Comparison of ENCODE assay signal across 8 cellular contexts in genomic region chr11:86068951-86069407, GRCh38. TPM values are rescaled to one million over a fixed set of nuclear protein-coding genes. Genes with fewer than 3 reads are reported as not detected.
DNase-seq lines count a peak whose midpoint lies in the region; ATAC-seq lines count a peak whose summit lies in the region.

A gene with protein sequence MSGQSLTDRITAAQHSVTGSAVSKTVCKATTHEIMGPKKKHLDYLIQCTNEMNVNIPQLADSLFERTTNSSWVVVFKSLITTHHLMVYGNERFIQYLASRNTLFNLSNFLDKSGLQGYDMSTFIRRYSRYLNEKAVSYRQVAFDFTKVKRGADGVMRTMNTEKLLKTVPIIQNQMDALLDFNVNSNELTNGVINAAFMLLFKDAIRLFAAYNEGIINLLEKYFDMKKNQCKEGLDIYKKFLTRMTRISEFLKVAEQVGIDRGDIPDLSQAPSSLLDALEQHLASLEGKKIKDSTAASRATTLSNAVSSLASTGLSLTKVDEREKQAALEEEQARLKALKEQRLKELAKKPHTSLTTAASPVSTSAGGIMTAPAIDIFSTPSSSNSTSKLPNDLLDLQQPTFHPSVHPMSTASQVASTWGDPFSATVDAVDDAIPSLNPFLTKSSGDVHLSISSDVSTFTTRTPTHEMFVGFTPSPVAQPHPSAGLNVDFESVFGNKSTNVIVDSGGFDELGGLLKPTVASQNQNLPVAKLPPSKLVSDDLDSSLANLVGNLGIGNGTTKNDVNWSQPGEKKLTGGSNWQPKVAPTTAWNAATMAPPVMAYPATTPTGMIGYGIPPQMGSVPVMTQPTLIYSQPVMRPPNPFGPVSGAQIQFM (minus strand): TSS chr11:86069084. CDS start chr11:86068780, 304 bp downstream.

- peak within 1 kb of the TSS; percentile 90 to 99 (median 98) for H3K9ac ChIP-seq in BLaER1 treated with 17β-estradiol and CSF1 and Interleukin-3, amounts not matched to agents 10 nM and 100 nM

- ATAC-seq in GM19351 (IDR thresholded peaks at IDR 0.05; ENCODE audit: unreplicated experiment) = peak; percentile 79
- ATAC-seq in HG03521 (IDR thresholded peaks at IDR 0.05; ENCODE audit: unreplicated experiment) = peak; percentile 84
- peak; percentile 94 for ATAC-seq in left lobe of liver

- peaks cover 28 to 37% (median 32%) of the 10 kb centered on the region in 10 experiments for H3K4me1 ChIP-seq in BLaER1 treated with 17β-estradiol and CSF1 and Interleukin-3, amounts not matched to agents 10 nM and 100 nM

- peak within 1 kb of the TSS; percentile 88 to 100 (median 93) for H3K27ac ChIP-seq in BLaER1 treated with 17β-estradiol and CSF1 and Interleukin-3, amounts not matched to agents 10 nM and 100 nM

- H3K9me3 ChIP-seq in BLaER1 treated with 17β-estradiol and CSF1 and Interleukin-3, amounts not matched to agents 10 nM and 100 nM (replicated peaks in 1 of 11) = no peaks in the 10 kb centered on the region

- H3K27me3 ChIP-seq in BLaER1 treated with 17β-estradiol and CSF1 and Interleukin-3, amounts not matched to agents 10 nM and 100 nM = no peaks in the 10 kb centered on the region

- peaks cover 24 to 46% (median 45%) of the 10 kb centered on the region in 11 experiments for H4K20me1 ChIP-seq in BLaER1 treated with 17β-estradiol and CSF1 and Interleukin-3, amounts not matched to agents 10 nM and 100 nM

- H3K4me2 ChIP-seq in BLaER1 treated with 17β-estradiol and CSF1 and Interleukin-3, amounts not matched to agents 10 nM and 100 nM = peak within 1 kb of the TSS; percentile 76 to 96 (median 89)

- peak within 1 kb of the TSS; percentile 77 to 100 (median 98) for H3K4me3 ChIP-seq in BLaER1 treated with 17β-estradiol and CSF1 and Interleukin-3, amounts not matched to agents 10 nM and 100 nM

- H3K36me3 ChIP-seq in BLaER1 treated with 17β-estradiol and CSF1 and Interleukin-3, amounts not matched to agents 10 nM and 100 nM = peaks cover 0 to 9% (median 0%) of the 10 kb centered on the region in 11 experiments; a peak in 3 of 22 replicates

- peak; percentile 97 for DNase-seq in NCI-H748 (lab: John Stamatoyannopoulos, UW; ENCODE audit: unreplicated experiment)
- DNase-seq in activated CD4-positive, alpha-beta T cell treated with anti-CD3 and anti-CD28 coated beads, Interleukin-2, amount 50 U/mL, for 1 hour = peak; percentile 96
- peak; percentile 98 for DNase-seq in dedifferentiated amniotic fluid mesenchymal stem cell (ENCODE audit: extremely low spot score)
- peak; percentile 98 for DNase-seq in left lobe of liver (ENCODE audit: low spot score)
- DNase-seq in stimulated activated CD4-positive, alpha-beta T cell treated with anti-CD3 and anti-CD28 coated beads, Interleukin-2, amount 100 ng/mL, for 4 hours (ENCODE audit: low read depth) = peak; percentile 96

RNA-seq across cellular contexts. Expression of the gene that starts here (rescaled TPM):
- total RNA-seq in left lobe of liver = 70.9 TPM

Comparison
In these comparisons a context has a peak if more than half of its experiments do, and no peak if none do; other contexts are left out.
1. Peak in every context shown above with its lines: DNase-seq, ATAC-seq, H3K4me3 ChIP-seq and H3K27ac ChIP-seq.